Comparison of ENCODE assay signal across 8 cellular contexts in genomic region chr1:7539772-7540175, GRCh38.
DNase-seq lines count a peak whose midpoint lies in the region; ATAC-seq and TF ChIP-seq lines count a peak whose summit lies in the region.

No MANE protein-coding gene starts in this region.

- no peak overlapping the region for H3K27ac ChIP-seq in osteoblast (ENCODE audit: low read depth, low read length)

- no peaks in the 10 kb centered on the region for H3K27me3 ChIP-seq in osteoblast (ENCODE audit: insufficient read depth, low read length)

- H3K4me3 ChIP-seq in choroid plexus epithelial cell (ENCODE audit: low read depth, low read length) (no peak overlapping the region), osteoblast (ENCODE audit: insufficient read depth, low read length) (no peak overlapping the region)

- H3K36me3 ChIP-seq in osteoblast (ENCODE audit: insufficient read depth, low read length): no peaks in the 10 kb centered on the region

- no peaks in the 10 kb centered on the region for H3K4me1 ChIP-seq in osteoblast (ENCODE audit: insufficient read depth, low read length)

- no peak overlapping the region for H2AFZ ChIP-seq in osteoblast (ENCODE audit: low read length)

- peak; percentile 65 for TF ChIP-seq CTCF in choroid plexus epithelial cell (conservative IDR thresholded peaks at IDR 0.05; ENCODE audit: low read depth, low read length)
- peak; percentile 56 for TF ChIP-seq CTCF in osteoblast (IDR thresholded peaks at IDR 0.05; ENCODE audit: extremely low read depth, low read depth, low read length)

- no peak for ATAC-seq in GM18517 (IDR thresholded peaks at IDR 0.05; ENCODE audit: unreplicated experiment)
- ATAC-seq in GM21786 (IDR thresholded peaks at IDR 0.05; ENCODE audit: unreplicated experiment): no peak

- no peaks in the 10 kb centered on the region for H4K20me1 ChIP-seq in osteoblast (ENCODE audit: insufficient read depth, low read length)

- H3K9me3 ChIP-seq in osteoblast (ENCODE audit: low read depth, low read length): peaks cover 3% of the 10 kb centered on the region

- no peaks in the 10 kb centered on the region for H3K79me2 ChIP-seq in osteoblast (ENCODE audit: insufficient read depth, low read length)

- no peak overlapping the region for H3K4me2 ChIP-seq in osteoblast (ENCODE audit: insufficient read depth, low read length)

- peak; percentile 70 for DNase-seq in activated CD4-positive, alpha-beta T cell treated with anti-CD3 and anti-CD28 coated beads for 48 hours
- DNase-seq in activated CD4-positive, alpha-beta T cell treated with anti-CD3 and anti-CD28 coated beads, Interleukin-2, amount 50 U/mL, for 1 hour: no peak
- DNase-seq in NCI-H2196 (lab: John Stamatoyannopoulos, UW; ENCODE audit: unreplicated experiment): peak; percentile 76
- peak; percentile 52 for DNase-seq in choroid plexus epithelial cell (ENCODE audit: low read depth)
- peak; percentile 35 for DNase-seq in osteoblast (ENCODE audit: insufficient read length, low spot score, missing footprints)
- DNase-seq in NCI-H2107 treated with DMSO at 0.1 percent for 48 hours (lab: John Stamatoyannopoulos, UW; ENCODE audit: unreplicated experiment): no peak

Comparison
In these comparisons a context has a peak if more than half of its experiments do, and no peak if none do; other contexts are left out.
1. DNase-seq: peak in activated CD4-positive, alpha-beta T cell treated with anti-CD3 and anti-CD28 coated beads for 48 hours (single experiment), NCI-H2196 (single experiment), choroid plexus epithelial cell (single experiment) and osteoblast (single experiment); none in activated CD4-positive, alpha-beta T cell treated with anti-CD3 and anti-CD28 coated beads, Interleukin-2, amount 50 U/mL, for 1 hour (single experiment) and NCI-H2107 treated with DMSO at 0.1 percent for 48 hours (single experiment).